ENCODE assay signal across 8 cellular contexts in genomic region chr1:112509005-112509659, GRCh38. TPM values are rescaled to one million over a fixed set of nuclear protein-coding genes. Genes with fewer than 3 reads are reported as not detected.
DNase-seq lines count a peak whose midpoint lies in the region; ATAC-seq and TF ChIP-seq lines count a peak whose summit lies in the region.

No MANE protein-coding gene starts in this region.

- H3K9me3 ChIP-seq in SJSA1 (replicated peaks) (peaks cover 6% of the 10 kb centered on the region; the same call in 1 of the 2 replicates), mucosa of descending colon (no peaks in the 10 kb centered on the region), vagina (no peaks in the 10 kb centered on the region), SJCRH30 (replicated peaks) (no peaks in the 10 kb centered on the region)

- H3K27ac ChIP-seq in SJSA1, result no peak overlapping the region
- peak overlapping the region in 2 of 59 donors; percentile 44 to 46 for H3K27ac ChIP-seq in dorsolateral prefrontal cortex
- peak overlapping the region; percentile 79 for H3K27ac ChIP-seq in vagina
- no peak overlapping the region for H3K27ac ChIP-seq in SJCRH30

- H3K4me1 ChIP-seq in SJSA1 (replicated peaks) (peaks cover 86% of the 10 kb centered on the region), mucosa of descending colon (ENCODE audit: low read depth) (peaks cover 5% of the 10 kb centered on the region), vagina (peaks cover 40% of the 10 kb centered on the region), SJCRH30 (peaks cover 23% of the 10 kb centered on the region)

- H3K4me3 ChIP-seq in SJSA1, result peak overlapping the region; percentile 65
- peak overlapping the region; percentile 44 to 78 (median 62) for H3K4me3 ChIP-seq in dorsolateral prefrontal cortex
- H3K4me3 ChIP-seq in mucosa of descending colon, result peak overlapping the region; percentile 22
- peak overlapping the region; percentile 67 to 83 for H3K4me3 ChIP-seq in vagina
- H3K4me3 ChIP-seq in SJCRH30, result no peak overlapping the region

- TF ChIP-seq POLR2A in vagina (IDR thresholded peaks at IDR 0.05), result no peak

- intact Hi-C loops in dorsolateral prefrontal cortex (cut with DNase I), result no loop called here
- intact Hi-C loops in mucosa of descending colon (cut with DNase I, micrococcal nuclease), result loop anchor here in 1 of 2 donors (10.0 kb wide), 1 partner anchor 106 kb away; the partner anchor contains the start of genes CAPZA1 and ST7L
- intact Hi-C loops in vagina (cut with DNase I), result no loop called here

- H3K36me3 ChIP-seq in SJSA1 (peaks cover 3% of the 10 kb centered on the region; the same call in 1 of the 2 replicates), mucosa of descending colon (ENCODE audit: low read depth) (no peaks in the 10 kb centered on the region), vagina (no peaks in the 10 kb centered on the region), SJCRH30 (no peaks in the 10 kb centered on the region)

- ATAC-seq in GM19372 (IDR thresholded peaks at IDR 0.05; ENCODE audit: low read depth, unreplicated experiment) (peak; percentile 19), mucosa of descending colon (peak; percentile 51)

- no peaks in the 10 kb centered on the region for H3K27me3 ChIP-seq in SJSA1 (replicated peaks)
- peaks cover 0 to 12% (median 0%) of the 10 kb centered on the region in 45 donors for H3K27me3 ChIP-seq in dorsolateral prefrontal cortex
- no peaks in the 10 kb centered on the region for H3K27me3 ChIP-seq in vagina
- no peaks in the 10 kb centered on the region for H3K27me3 ChIP-seq in SJCRH30

- no peak for DNase-seq in SJSA1 (ENCODE audit: low read depth in 1 of 2, low spot score in 2 of 2)
- DNase-seq in dorsolateral prefrontal cortex, result no peak
- peak in 2 of 3 donors; percentile 32 to 58 for DNase-seq in mucosa of descending colon
- no peak for DNase-seq in vagina (ENCODE audit: extremely low spot score in 2 of 2)
- no peak for DNase-seq in SJCRH30
- DNase-seq in NCI-H345 (lab: John Stamatoyannopoulos, UW), result no peak
- DNase-seq in kidney tubule cell (ENCODE audit: low spot score), result no peak

- no peak for TF ChIP-seq CTCF in dorsolateral prefrontal cortex (IDR thresholded peaks at IDR 0.05 in 54 of 56, conservative IDR thresholded peaks at IDR 0.05 in 2 of 56; ENCODE audit: low read depth in 1 of 56, partially characterized antibody in 56 of 56)
- no peak for TF ChIP-seq CTCF in mucosa of descending colon (IDR thresholded peaks at IDR 0.05)
- TF ChIP-seq CTCF in vagina (IDR thresholded peaks at IDR 0.05), result no peak

RNA-seq across cellular contexts. Expression of gene WNT2B, which starts 0.4 kb away (rescaled TPM):
- 8.7 and 14.7 TPM in 2 replicates for total RNA-seq in SJSA1 (2014; rRNA removed; shearing (Covaris generic))
- total RNA-seq in dorsolateral prefrontal cortex, result 10 to 100 TPM in 58 of 120 experiments, 1 to 10 TPM in 62; 5.9 to 22.8 (median 10.0) TPM
- 1 to 10 TPM; 6.6 to 7.1 (median 6.7) TPM for total RNA-seq in mucosa of descending colon
- 16.0 TPM for total RNA-seq in vagina
- 0.15 and 0.28 TPM in 2 replicates for total RNA-seq in SJCRH30 (2014; rRNA removed; shearing (Covaris generic))

Comparison
In these comparisons a context has a peak if more than half of its experiments do, and no peak if none do; other contexts are left out.
1. DNase-seq: peak in mucosa of descending colon (2 of 3); none in SJSA1 (0 of 2), dorsolateral prefrontal cortex (0 of 10), vagina (0 of 2), SJCRH30 (0 of 2), NCI-H345 (single experiment) and kidney tubule cell (single experiment).